8 cellular contexts compared by ENCODE assay signal in the genomic region with DNA sequence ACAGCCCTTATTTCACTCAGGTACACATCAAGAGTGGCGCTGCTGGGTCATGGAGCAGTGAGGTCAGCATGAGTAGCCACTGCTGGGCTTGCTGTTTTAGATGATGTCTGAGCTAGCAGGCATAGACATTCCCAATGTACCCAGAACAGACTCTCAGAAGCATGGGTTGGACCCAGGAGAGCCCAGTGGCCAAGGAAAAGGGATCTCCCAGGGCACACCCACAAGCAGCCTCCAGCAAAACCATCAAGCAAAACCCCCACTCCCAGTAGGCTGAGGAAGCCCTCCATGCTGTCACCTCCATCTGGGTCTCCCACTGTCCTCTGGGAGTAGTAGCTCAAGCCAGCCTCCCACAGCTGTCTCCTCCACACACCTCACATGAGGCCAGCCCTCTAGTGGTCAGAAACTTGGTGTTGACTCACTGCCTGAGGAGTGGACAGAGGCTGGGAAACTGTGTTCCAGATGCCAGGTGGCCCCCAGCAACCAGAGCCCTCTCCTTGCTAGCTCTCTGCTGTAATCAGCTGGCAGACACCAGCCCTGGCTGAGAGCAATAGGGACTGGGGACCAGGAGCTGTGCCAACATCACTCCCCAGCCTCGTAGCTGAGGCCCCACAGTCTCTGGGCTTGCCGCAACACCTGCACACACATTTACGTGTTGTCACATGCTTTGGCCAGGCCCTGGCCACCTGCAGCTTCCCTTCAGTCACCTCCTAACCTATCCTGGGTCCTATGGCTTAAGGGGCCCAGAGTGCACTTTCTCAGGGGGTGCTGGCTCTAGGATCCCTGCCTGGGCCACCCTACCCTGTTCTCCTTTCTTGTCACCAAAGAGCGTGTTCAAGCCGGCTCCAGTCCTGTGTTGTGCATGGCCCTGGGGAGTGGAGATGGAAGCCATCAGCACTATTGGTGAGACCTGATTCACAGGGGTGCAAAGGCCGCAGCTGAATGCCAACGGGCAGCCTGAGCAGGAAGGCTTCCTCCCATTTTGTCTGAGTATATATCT. TPM values are rescaled to one million over a fixed set of nuclear protein-coding genes. Genes with fewer than 3 reads are reported as not detected.
DNase-seq lines count a peak whose midpoint lies in the region; ATAC-seq, FAIRE-seq and TF ChIP-seq lines count a peak whose summit lies in the region.

No MANE protein-coding gene starts in this region.

- no peak for TF ChIP-seq EP300 in stomach (IDR thresholded peaks at IDR 0.05)

- TF ChIP-seq CTCF in body of pancreas (IDR thresholded peaks at IDR 0.05) (peak; percentile 54 to 96 (median 95)), kidney (IDR thresholded peaks at IDR 0.05; ENCODE audit: borderline replicate concordance, extremely low read depth, insufficient read depth) (peak; percentile 54), stomach (IDR thresholded peaks at IDR 0.05) (peak in 5 of 7 experiments; percentile 43 to 81 (median 66))

- intact Hi-C loops in body of pancreas (cut with DNase I) = no loop called here
- intact Hi-C loops in kidney (cut with DNase I) = no loop called here
- intact Hi-C loops in stomach (cut with DNase I; ENCODE audit: low total_unique reads) = no loop called here

- peaks cover 57 to 78% (median 70%) of the 10 kb centered on the region in 3 donors for H3K4me1 Mint-ChIP-seq in CD8-positive, alpha-beta memory T cell

- DNase-seq in CD8-positive, alpha-beta memory T cell = no peak
- DNase-seq in HCEC 1CT (peak; percentile 85), NCI-H82 treated with DMSO at 0.1 percent for 48 hours (lab: John Stamatoyannopoulos, UW; ENCODE audit: unreplicated experiment) (peak; percentile 60), body of pancreas (peak; percentile 95 to 98 (median 98)), kidney (peak; percentile 74), stomach (peak; percentile 84), NK-92 (lab: John Stamatoyannopoulos, UW; ENCODE audit: unreplicated experiment) (no peak)

- H3K27ac ChIP-seq in CD8-positive, alpha-beta memory T cell (ENCODE audit: low read depth, low read length) = no peak overlapping the region
- H3K27ac ChIP-seq in body of pancreas (peak overlapping the region; percentile 73 to 100 (median 97)), kidney (ENCODE audit: low read depth in 2 of 2, low read length in 2 of 2) (no peak overlapping the region), stomach (peak overlapping the region; percentile 68 to 100 (median 97))

- peaks cover 62% of the 10 kb centered on the region for H3K4me1 ChIP-seq in CD8-positive, alpha-beta memory T cell (ENCODE audit: insufficient read depth, low read length)
- peaks cover 44% of the 10 kb centered on the region for H3K4me1 ChIP-seq in body of pancreas
- H3K4me1 ChIP-seq in kidney (ENCODE audit: control insufficient read depth in 1 of 2, insufficient read depth in 1 of 2, low read depth in 1 of 2, low read length in 2 of 2) = peaks cover 8 to 14% of the 10 kb centered on the region in 2 donors
- H3K4me1 ChIP-seq in stomach = peaks cover 29 to 53% (median 46%) of the 10 kb centered on the region in 4 donors

- H3K9me3 ChIP-seq in CD8-positive, alpha-beta memory T cell (ENCODE audit: low read length) = no peaks in the 10 kb centered on the region
- H3K9me3 ChIP-seq in body of pancreas (no peaks in the 10 kb centered on the region), kidney (ENCODE audit: control insufficient read depth in 1 of 2, low read length in 2 of 2) (no peaks in the 10 kb centered on the region), stomach (no peaks in the 10 kb centered on the region)

- POLR2A ChIA-PET in CD8-positive, alpha-beta memory T cell (lab: Charles Lee) = interaction anchor here (0.9 to 4.0 kb wide), 3 partner anchors 19 to 32 kb away, joined by 3 to 37 read pairs (median 4); a partner anchor contains a TSS

- H3K9ac ChIP-seq in kidney (ENCODE audit: low read length in 2 of 2) = peak overlapping the region in 1 of 2 donors; percentile 36

- no peak for FAIRE-seq in kidney (lab: Jason Lieb, UNC)

- H3K4me3 Mint-ChIP-seq in CD8-positive, alpha-beta memory T cell = peak overlapping the region in 6 of 7 donors; percentile 20 to 97 (median 51)

- H3K9me3 Mint-ChIP-seq in CD8-positive, alpha-beta memory T cell = no peaks in the 10 kb centered on the region

- peaks cover 7% of the 10 kb centered on the region for H3K36me3 ChIP-seq in CD8-positive, alpha-beta memory T cell (ENCODE audit: insufficient read depth, low read length)
- peaks cover 0 to 4% of the 10 kb centered on the region in 2 donors for H3K36me3 ChIP-seq in body of pancreas (replicated peaks in 1 of 2; ENCODE audit: insufficient read depth in 1 of 2, low read depth in 2 of 2)
- peaks cover 7 to 13% of the 10 kb centered on the region in 2 donors for H3K36me3 ChIP-seq in kidney (ENCODE audit: control insufficient read depth in 1 of 2, insufficient read depth in 2 of 2, low read length in 2 of 2)
- peaks cover 9 to 17% (median 16%) of the 10 kb centered on the region in 4 donors for H3K36me3 ChIP-seq in stomach

- ATAC-seq in body of pancreas = peak; percentile 79
- no peak for ATAC-seq in GM19467 (IDR thresholded peaks at IDR 0.05; ENCODE audit: unreplicated experiment)

- no peaks in the 10 kb centered on the region for H3K27me3 Mint-ChIP-seq in CD8-positive, alpha-beta memory T cell

- H3K36me3 Mint-ChIP-seq in CD8-positive, alpha-beta memory T cell = peaks cover 0 to 18% (median 4%) of the 10 kb centered on the region in 3 donors

- H3K4me3 ChIP-seq in CD8-positive, alpha-beta memory T cell (ENCODE audit: low read length) = no peak overlapping the region
- H3K4me3 ChIP-seq in body of pancreas (no peak overlapping the region), kidney (ENCODE audit: low read length in 2 of 2) (no peak overlapping the region), stomach (no peak overlapping the region)

- no peaks in the 10 kb centered on the region for H3K27me3 ChIP-seq in CD8-positive, alpha-beta memory T cell (ENCODE audit: insufficient read depth, low read length, poor library complexity, severe bottlenecking)
- H3K27me3 ChIP-seq in body of pancreas = no peaks in the 10 kb centered on the region
- no peaks in the 10 kb centered on the region for H3K27me3 ChIP-seq in stomach

- CTCF ChIA-PET in CD8-positive, alpha-beta memory T cell (lab: Charles Lee) = interaction anchor here (0.7 to 18.5 kb wide), 9 partner anchors 8 to 95 kb away, joined by 3 to 262 read pairs (median 29); a partner anchor contains a TSS

- 41 to 68% methylated on average over 5 to 8 of the region's 8 CpGs for WGBS in body of pancreas, 2 donors
- WGBS in stomach, 5 donors = 62 to 75% (median 65%) methylated on average over 7 to 8 of the region's 8 CpGs

- peak overlapping the region in 7 of 8 donors; percentile 29 to 100 (median 74) for H3K27ac Mint-ChIP-seq in CD8-positive, alpha-beta memory T cell

- TF ChIP-seq POLR2A in body of pancreas (IDR thresholded peaks at IDR 0.05) = peak in 2 of 3 donors; percentile 55 to 60
- TF ChIP-seq POLR2A in stomach (IDR thresholded peaks at IDR 0.05) = no peak

RNA-seq across cellular contexts. Expression of a gene that starts 1.9 kb away (rescaled TPM):
- 10 to 100 TPM; 14.0 to 15.7 TPM for total RNA-seq in CD8-positive, alpha-beta memory T cell
- 18.4 TPM for polyA plus RNA-seq in CD8-positive, alpha-beta memory T cell
- 1 to 10 TPM; 4.9 to 5.3 TPM for total RNA-seq in body of pancreas
- total RNA-seq in kidney = 19.5 TPM
- 16.0 TPM for polyA plus RNA-seq in kidney (ENCODE audit: insufficient read depth, low read depth, low replicate concordance)
- total RNA-seq in stomach = 10 to 100 TPM in 1 of 5 donors, 1 to 10 TPM in 4; 1.8 to 14.8 (median 4.2) TPM
- 10 to 100 TPM in 1 of 3 donors, 1 to 10 TPM in 2; 6.1 to 10.4 (median 7.9) TPM for polyA plus RNA-seq in stomach

RNA-seq across cellular contexts. Expression of a gene that starts 22.3 kb away (rescaled TPM):
- total RNA-seq in CD8-positive, alpha-beta memory T cell = 10 to 100 TPM; 78.0 to 81.6 TPM
- 61.6 TPM for polyA plus RNA-seq in CD8-positive, alpha-beta memory T cell
- 10 to 100 TPM in 1 of 2 donors, 1 to 10 TPM in 1; 8.8 to 22.7 TPM for total RNA-seq in body of pancreas
- total RNA-seq in kidney = 40.3 TPM
- 24.1 TPM for polyA plus RNA-seq in kidney (ENCODE audit: insufficient read depth, low read depth, low replicate concordance)
- 10 to 100 TPM in 4 of 5 donors, 1 to 10 TPM in 1; 9.4 to 56.5 (median 32.6) TPM for total RNA-seq in stomach
- polyA plus RNA-seq in stomach = 10 to 100 TPM; 18.0 to 23.1 (median 22.6) TPM

RNA-seq across cellular contexts. Expression of a gene that starts 28.2 kb away (rescaled TPM):
- 10 to 100 TPM; 34.3 to 34.8 TPM for total RNA-seq in CD8-positive, alpha-beta memory T cell
- 8.1 TPM for polyA plus RNA-seq in CD8-positive, alpha-beta memory T cell
- 10 to 100 TPM; 21.5 to 24.4 TPM for total RNA-seq in body of pancreas
- 46.8 TPM for total RNA-seq in kidney
- polyA plus RNA-seq in kidney (ENCODE audit: insufficient read depth, low read depth, low replicate concordance) = 10.0 TPM
- 10 to 100 TPM; 26.6 to 50.4 (median 37.1) TPM for total RNA-seq in stomach
- polyA plus RNA-seq in stomach = 10 to 100 TPM in 1 of 3 donors, 1 to 10 TPM in 2; 6.3 to 15.1 (median 9.2) TPM

RNA-seq across cellular contexts. Expression of a gene that starts 31.9 kb away (rescaled TPM):
- total RNA-seq in CD8-positive, alpha-beta memory T cell = 10 to 100 TPM; 66.4 to 69.9 TPM
- 1.7 TPM for polyA plus RNA-seq in CD8-positive, alpha-beta memory T cell
- total RNA-seq in body of pancreas = 10 to 100 TPM; 57.9 to 61.0 TPM
- total RNA-seq in kidney = 99.8 TPM
- polyA plus RNA-seq in kidney (ENCODE audit: insufficient read depth, low read depth, low replicate concordance) = 56.2 TPM
- 100 to 1,000 TPM in 1 of 5 donors, 10 to 100 TPM in 4; 24.5 to 130 (median 68.3) TPM for total RNA-seq in stomach
- 10 to 100 TPM; 36.5 to 90.7 (median 79.6) TPM for polyA plus RNA-seq in stomach

RNA-seq across cellular contexts. Expression of a gene that starts 37.2 kb away (rescaled TPM):
- total RNA-seq in CD8-positive, alpha-beta memory T cell = under 1 TPM; 0.13 to 0.24 TPM
- polyA plus RNA-seq in CD8-positive, alpha-beta memory T cell = not detected
- total RNA-seq in body of pancreas (1 to 10 TPM in 1 of 2 donors, under 1 TPM in 1; 0.66 to 1.3 TPM), kidney (3.4 TPM), stomach (not detected)
- polyA plus RNA-seq in kidney (ENCODE audit: insufficient read depth, low read depth, low replicate concordance) (3.8 TPM), stomach (under 1 TPM in 2 of 3 donors, not detected in 1; 0.18 to 0.19 TPM)

Comparison
In these comparisons a context has a peak if more than half of its experiments do, and no peak if none do; other contexts are left out.
1. DNase-seq: peak in HCEC 1CT (single experiment), NCI-H82 treated with DMSO at 0.1 percent for 48 hours (single experiment), body of pancreas (4 of 4), kidney (single experiment) and stomach (single experiment); none in CD8-positive, alpha-beta memory T cell (0 of 5) and NK-92 (single experiment).
2. H3K27ac ChIP-seq: peak in body of pancreas (4 of 4) and stomach (5 of 5); none in CD8-positive, alpha-beta memory T cell (single experiment) and kidney (0 of 2).
3. POLR2A ChIP-seq: peak in body of pancreas (2 of 3); none in stomach (0 of 4).
4. Peak in every context shown above with its lines, with median percentiles within 50 percentile points of each other: CTCF ChIP-seq.